In the genomic region with DNA sequence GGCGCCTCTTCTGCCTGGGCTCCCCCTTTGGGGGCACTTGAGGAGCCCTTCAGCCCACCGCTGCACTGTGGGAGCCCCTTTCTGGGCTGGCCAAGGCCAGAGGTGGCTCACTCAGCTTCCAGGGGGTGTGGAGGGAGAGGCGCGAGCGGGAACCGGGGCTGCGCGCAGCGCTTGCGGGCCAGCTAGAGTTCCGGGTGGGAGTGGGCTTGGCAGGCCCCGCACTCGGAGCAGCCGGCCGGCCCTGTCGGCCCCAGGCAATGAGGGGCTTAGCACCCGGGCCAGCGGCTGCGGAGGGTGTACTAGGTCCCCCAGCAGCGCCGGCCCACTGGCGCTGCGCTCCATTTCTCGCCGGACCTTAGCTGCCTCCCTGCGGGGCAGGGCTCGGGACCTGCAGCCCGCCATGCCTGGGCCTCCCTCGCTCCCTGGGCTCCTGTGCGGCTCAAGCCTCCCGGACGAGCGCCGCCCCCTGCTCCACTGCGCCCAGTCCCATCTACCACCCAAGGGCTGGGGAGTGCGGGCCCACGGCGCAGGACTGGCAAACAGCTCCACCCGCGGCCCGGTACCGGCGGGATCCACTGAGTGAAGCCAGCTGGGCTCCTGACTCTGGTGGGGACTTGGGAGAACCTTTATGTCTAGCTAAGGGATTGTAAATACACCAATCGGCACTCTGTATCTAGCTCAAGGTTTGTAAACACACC, we compare ENCODE assay signal across 3 cellular contexts. TPM values are rescaled to one million over a fixed set of nuclear protein-coding genes. Genes with fewer than 3 reads are reported as not detected.
"Had no signal": no experiment of that assay in that cellular context is flagged by ENCODE, and none has a peak within 500 bp of the region (broad histone marks: within the 10 kb centered on the region; RNA-seq: fewer than 3 reads in every experiment).

No MANE protein-coding gene starts in this region.

RNA-seq across cellular contexts. Expression of gene GYS2, which starts 56.9 kb away (rescaled TPM):
- total RNA-seq: LHCN-M2, M059J, NCI-H460 had no signal
